11 cellular contexts compared by ENCODE assay signal in the genomic region with DNA sequence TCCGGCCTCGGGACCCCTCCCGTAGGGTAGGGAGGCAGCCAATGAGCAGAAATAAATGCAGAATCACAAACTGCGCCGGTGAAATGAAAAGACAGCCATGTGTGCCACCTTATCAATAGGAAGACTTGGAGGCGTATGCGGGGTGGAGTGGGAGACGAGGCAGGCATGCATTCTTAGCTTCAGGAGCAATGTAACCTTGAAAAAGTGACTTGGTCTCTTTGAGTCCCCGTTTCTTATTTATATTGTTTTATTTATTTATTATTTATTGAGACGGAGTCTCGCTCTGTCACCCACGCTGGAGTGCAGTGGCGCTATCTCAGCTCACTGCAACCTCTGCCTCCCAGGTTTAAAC. TPM values are rescaled to one million over a fixed set of nuclear protein-coding genes. Genes with fewer than 3 reads are reported as not detected.
DNase-seq lines count a peak whose midpoint lies in the region; ATAC-seq and TF ChIP-seq lines count a peak whose summit lies in the region.
"Had no signal": no experiment of that assay in that cellular context is flagged by ENCODE, and none has a peak within 500 bp of the region (broad histone marks: within the 10 kb centered on the region; RNA-seq: fewer than 3 reads in every experiment).

No MANE protein-coding gene starts in this region.

- peaks cover 0 to 2% of the 10 kb centered on the region in 2 experiments; a peak in 1 of 4 replicates for H3K4me1 ChIP-seq in SK-N-SH (ENCODE audit: control insufficient read depth in 1 of 2, insufficient read depth in 2 of 2, low read depth in 1 of 2, low read length in 1 of 2)
- H3K4me1 ChIP-seq in SJCRH30 = peaks cover 38% of the 10 kb centered on the region
- H3K4me1 ChIP-seq in fibroblast of lung (ENCODE audit: control insufficient read depth, extremely low read depth, insufficient read depth, low read length) = no peaks in the 10 kb centered on the region
- H3K4me1 ChIP-seq in prostate gland (replicated peaks) = no peaks in the 10 kb centered on the region

- peak overlapping the region; percentile 49 to 62 for H3K4me3 ChIP-seq in SK-N-SH (ENCODE audit: low read depth in 2 of 2, low read length in 1 of 2)
- no peak overlapping the region; the same call in 1 of the 2 replicates for H3K4me3 ChIP-seq in SJCRH30
- peak overlapping the region in 1 of 4 experiments; percentile 59 for H3K4me3 ChIP-seq in fibroblast of lung (replicated peaks in 1 of 4; ENCODE audit: control extremely low read depth in 1 of 4, insufficient read depth in 1 of 4, low read depth in 3 of 4, low read length in 4 of 4)
- H3K4me3 ChIP-seq in prostate gland = peak overlapping the region in 1 of 2 donors; percentile 30

- H3K36me3 ChIP-seq in SK-N-SH (replicated peaks in 1 of 2; ENCODE audit: control insufficient read depth in 1 of 2, insufficient read depth in 2 of 2, low read length in 1 of 2) (no peaks in the 10 kb centered on the region), SJCRH30 (no peaks in the 10 kb centered on the region), fibroblast of lung (ENCODE audit: control insufficient read depth, insufficient read depth, low read length) (peaks cover 9% of the 10 kb centered on the region), prostate gland (no peaks in the 10 kb centered on the region)

- 44% methylated on average over 13 of the region's 13 CpGs for WGBS in SK-N-SH (ENCODE audit: low lambda C conversion rate)
- 24% methylated on average over 13 of the region's 13 CpGs for WGBS in prostate gland

- H3K36me3 Mint-ChIP-seq in stimulated activated effector memory CD8-positive, alpha-beta T cell treated with anti-CD3 and anti-CD28 coated beads, Interleukin-12 subunit alpha, Interleukin-12 subunit beta, amount 100 ng/mL, for 72 hours = peaks cover 14% of the 10 kb centered on the region

- no peak overlapping the region for H3K27ac ChIP-seq in SK-N-SH (ENCODE audit: low read depth in 2 of 2, low read length in 1 of 2)
- peak overlapping the region; percentile 73 for H3K27ac ChIP-seq in SJCRH30
- no peak overlapping the region for H3K27ac ChIP-seq in fibroblast of lung (ENCODE audit: insufficient read depth, low read length)
- H3K27ac ChIP-seq in prostate gland = no peak overlapping the region

- CTCF ChIA-PET in SK-N-SH (lab: Yijun Ruan, JAX) = interaction anchor here (0.6 to 3.8 kb wide), 52 partner anchors 10 to 773 kb away, joined by 3 to 162 read pairs (median 4); a partner anchor contains a TSS

- POLR2A ChIA-PET in SK-N-SH (lab: Yijun Ruan, JAX) = interaction anchor here (0.7 to 1.7 kb wide), 7 partner anchors 13 to 97 kb away, joined by 3 to 12 read pairs (median 8); a partner anchor contains a TSS

- intact Hi-C loops in prostate gland (cut with DNase I) = loop anchor here (2.0 to 10.0 kb wide), 2 partner anchors 37 to 219 kb away; a partner anchor contains a TSS

- peaks cover 5% of the 10 kb centered on the region for H3F3A ChIP-seq in SK-N-SH (replicated peaks; ENCODE audit: insufficient read depth)

- H3K79me2 ChIP-seq in SK-N-SH (ENCODE audit: insufficient read depth) (no peaks in the 10 kb centered on the region), fibroblast of lung (ENCODE audit: control insufficient read depth, insufficient read depth, low read length) (no peaks in the 10 kb centered on the region)

- DNase-seq in SK-N-SH (no peak), SJCRH30 (no peak), fibroblast of lung (ENCODE audit: low read depth in 2 of 2) (no peak), KBM-7 (no peak), prostate gland (ENCODE audit: low spot score) (no peak)
- DNase-seq in stimulated activated effector memory CD8-positive, alpha-beta T cell treated with anti-CD3 and anti-CD28 coated beads, Interleukin-12 subunit alpha, Interleukin-12 subunit beta, amount 100 ng/mL, for 72 hours (ENCODE audit: low spot score in 2 of 2) = no peak

- TF ChIP-seq RAD21 in SK-N-SH (IDR thresholded peaks at IDR 0.05; ENCODE audit: low read length) = no peak

- no peak overlapping the region for H3K9ac ChIP-seq in SK-N-SH
- H3K9ac ChIP-seq in fibroblast of lung (ENCODE audit: insufficient read depth, low read length) = no peak overlapping the region

- H3K9me3 ChIP-seq in SK-N-SH (no peaks in the 10 kb centered on the region), SJCRH30 (replicated peaks) (no peaks in the 10 kb centered on the region), fibroblast of lung (ENCODE audit: control insufficient read depth, insufficient read depth, low read depth, low read length) (no peaks in the 10 kb centered on the region), prostate gland (no peaks in the 10 kb centered on the region)

- H3K27ac Mint-ChIP-seq in stimulated activated effector memory CD8-positive, alpha-beta T cell treated with anti-CD3 and anti-CD28 coated beads, Interleukin-12 subunit alpha, Interleukin-12 subunit beta, amount 100 ng/mL, for 72 hours = peak overlapping the region; percentile 90

- in situ Hi-C loops in KBM-7 (cut with MboI; ENCODE audit: low pct_unique_long_range_greater_than_20kb, low sequenced_read_pairs) = no loop called here

- no peaks in the 10 kb centered on the region for H3K9me2 ChIP-seq in SK-N-SH

- no peak for TF ChIP-seq CTCF in SK-N-SH (IDR thresholded peaks at IDR 0.05)
- TF ChIP-seq CTCF in fibroblast of lung (conservative IDR thresholded peaks at IDR 0.05 in 1 of 2, IDR thresholded peaks at IDR 0.05 in 1 of 2; ENCODE audit: low read depth in 1 of 2, low read length in 2 of 2) = no peak
- TF ChIP-seq CTCF in prostate gland (IDR thresholded peaks at IDR 0.05) = no peak

- TF ChIP-seq EP300 in SK-N-SH (IDR thresholded peaks at IDR 0.05; ENCODE audit: borderline replicate concordance in 1 of 2, low read depth in 1 of 2, low read length in 1 of 2) = no peak

- H3K27me3 ChIP-seq in SK-N-SH (ENCODE audit: insufficient read depth) = no peaks in the 10 kb centered on the region
- no peaks in the 10 kb centered on the region for H3K27me3 ChIP-seq in SJCRH30
- no peaks in the 10 kb centered on the region for H3K27me3 ChIP-seq in fibroblast of lung (ENCODE audit: control insufficient read depth, insufficient read depth, low read length)
- no peaks in the 10 kb centered on the region for H3K27me3 ChIP-seq in prostate gland (replicated peaks; ENCODE audit: insufficient read depth)

- no peak for ATAC-seq in SK-N-SH treated with all-trans-retinoic acid at 6 μM for 48 hours
- ATAC-seq in stimulated activated effector memory CD8-positive, alpha-beta T cell treated with anti-CD3 and anti-CD28 coated beads, Interleukin-12 subunit alpha, Interleukin-12 subunit beta, amount 100 ng/mL, for 72 hours = no peak
- no peak for ATAC-seq in HG02798 (IDR thresholded peaks at IDR 0.05; ENCODE audit: poor library complexity, unreplicated experiment)

- H4K20me1 ChIP-seq in SK-N-SH (ENCODE audit: insufficient read depth) (no peaks in the 10 kb centered on the region), fibroblast of lung (ENCODE audit: control insufficient read depth, extremely low read depth, insufficient read depth, low read length) (no peaks in the 10 kb centered on the region)

- H3K4me2 ChIP-seq in SK-N-SH = peak overlapping the region; percentile 70; the same call in 1 of the 2 replicates
- H3K4me2 ChIP-seq in fibroblast of lung (ENCODE audit: extremely low read depth, insufficient read depth, low read length) = peak overlapping the region; percentile 51

- peak overlapping the region; percentile 75 for H3K4me3 Mint-ChIP-seq in stimulated activated effector memory CD8-positive, alpha-beta T cell treated with anti-CD3 and anti-CD28 coated beads, Interleukin-12 subunit alpha, Interleukin-12 subunit beta, amount 100 ng/mL, for 72 hours

- TF ChIP-seq POLR2A in prostate gland (IDR thresholded peaks at IDR 0.05) = no peak

- H3K9me3 Mint-ChIP-seq in stimulated activated effector memory CD8-positive, alpha-beta T cell treated with anti-CD3 and anti-CD28 coated beads, Interleukin-12 subunit alpha, Interleukin-12 subunit beta, amount 100 ng/mL, for 72 hours = no peaks in the 10 kb centered on the region

- H3K4me1 Mint-ChIP-seq in stimulated activated effector memory CD8-positive, alpha-beta T cell treated with anti-CD3 and anti-CD28 coated beads, Interleukin-12 subunit alpha, Interleukin-12 subunit beta, amount 100 ng/mL, for 72 hours = peaks cover 28% of the 10 kb centered on the region

- H2AFZ ChIP-seq in SK-N-SH (ENCODE audit: low read depth) (peak overlapping the region; percentile 75; the same call in 1 of the 2 replicates), fibroblast of lung (ENCODE audit: low read length) (no peak overlapping the region)

RNA-seq across cellular contexts. Expression of a gene that starts 16.0 kb away (rescaled TPM):
- 2.6 and 4.9 TPM in 2 replicates for polyA plus RNA-seq in SK-N-SH (2012; rRNA removed)
- polyA plus RNA-seq in SK-N-SH (2012; cell fraction: cytosol; rRNA removed) = 2.4 and 4.2 TPM in 2 replicates
- 22.1 and 22.8 TPM in 2 replicates for polyA plus RNA-seq in SK-N-SH (2012; cell fraction: nucleus; rRNA removed)
- total RNA-seq in SJCRH30 (2014; rRNA removed; shearing (Covaris generic)) = 3.1 and 3.8 TPM in 2 replicates
- total RNA-seq in fibroblast of lung = 19.3 and 19.7 TPM in 2 replicates
- polyA plus RNA-seq in fibroblast of lung = 2.1 and 3.0 TPM in 2 replicates
- 20.2 and 42.7 TPM in 2 replicates for polyA plus RNA-seq in fibroblast of lung (2012)
- 8.9 and 28.3 TPM in 2 replicates for polyA minus RNA-seq in fibroblast of lung (ENCODE audit: low replicate concordance)
- total RNA-seq in prostate gland = 1 to 10 TPM; 5.6 to 8.6 TPM

RNA-seq across cellular contexts. Expression of a gene that starts 19.2 kb away (rescaled TPM):
- polyA plus RNA-seq in SK-N-SH (2012; rRNA removed) = 84.4 and 89.9 TPM in 2 replicates
- polyA plus RNA-seq in SK-N-SH (2012; cell fraction: cytosol; rRNA removed) = 51.1 and 68.5 TPM in 2 replicates
- polyA plus RNA-seq in SK-N-SH (2012; cell fraction: nucleus; rRNA removed) = 132 and 194 TPM in 2 replicates
- total RNA-seq in SJCRH30 (2014; rRNA removed; shearing (Covaris generic)) = 22.1 and 25.9 TPM in 2 replicates
- 12.1 and 18.2 TPM in 2 replicates for total RNA-seq in fibroblast of lung
- polyA plus RNA-seq in fibroblast of lung = 18.3 and 19.3 TPM in 2 replicates
- polyA plus RNA-seq in fibroblast of lung (2012) = 36.3 and 47.2 TPM in 2 replicates
- 15.7 and 40.5 TPM in 2 replicates for polyA minus RNA-seq in fibroblast of lung (ENCODE audit: low replicate concordance)
- total RNA-seq in prostate gland = 10 to 100 TPM; 10.8 to 19.8 TPM

RNA-seq across cellular contexts. Expression of a gene that starts 27.8 kb away (rescaled TPM):
- polyA plus RNA-seq in SK-N-SH (2012; rRNA removed) = 0.73 and 1.6 TPM in 2 replicates
- polyA plus RNA-seq in SK-N-SH (2012; cell fraction: cytosol; rRNA removed) = 0.58 and 1.1 TPM in 2 replicates
- polyA plus RNA-seq in SK-N-SH (2012; cell fraction: nucleus; rRNA removed) = 3.7 and 4.2 TPM in 2 replicates
- total RNA-seq in SJCRH30 (2014; rRNA removed; shearing (Covaris generic)) = 2.9 and 3.6 TPM in 2 replicates
- total RNA-seq in fibroblast of lung = 0.77 and 1.3 TPM in 2 replicates
- 0.49 and 0.86 TPM in 2 replicates for polyA plus RNA-seq in fibroblast of lung
- 3.0 and 4.4 TPM in 2 replicates for polyA plus RNA-seq in fibroblast of lung (2012)
- polyA minus RNA-seq in fibroblast of lung (ENCODE audit: low replicate concordance) = 1.1 and 1.5 TPM in 2 replicates
- 10 to 100 TPM; 10.9 to 66.4 TPM for total RNA-seq in prostate gland

RNA-seq across cellular contexts. Expression of a gene that starts 32.7 kb away (rescaled TPM):
- 0.20 and 0.28 TPM in 2 replicates for polyA plus RNA-seq in SK-N-SH (2012; rRNA removed)
- polyA plus RNA-seq in SK-N-SH (2012; cell fraction: cytosol; rRNA removed) = 0.10 and 0.17 TPM in 2 replicates
- 2.1 and 3.0 TPM in 2 replicates for polyA plus RNA-seq in SK-N-SH (2012; cell fraction: nucleus; rRNA removed)
- 6.8 and 6.9 TPM in 2 replicates for total RNA-seq in SJCRH30 (2014; rRNA removed; shearing (Covaris generic))
- total RNA-seq in fibroblast of lung = not detected in 2 replicates
- not detected in 2 replicates for polyA plus RNA-seq in fibroblast of lung
- not detected in 2 replicates for polyA plus RNA-seq in fibroblast of lung (2012)
- polyA minus RNA-seq in fibroblast of lung (ENCODE audit: low replicate concordance) = not detected in 2 replicates
- not detected for total RNA-seq in prostate gland
- total RNA-seq: A172, subcutaneous adipose tissue had no signal

RNA-seq across cellular contexts. Expression of a gene that starts 39.7 kb away (rescaled TPM):
- polyA plus RNA-seq in SK-N-SH (2012; rRNA removed) = not detected in 2 replicates
- polyA plus RNA-seq in SK-N-SH (2012; cell fraction: cytosol; rRNA removed) = not detected in 2 replicates
- polyA plus RNA-seq in SK-N-SH (2012; cell fraction: nucleus; rRNA removed) = 0.27 and 0.29 TPM in 2 replicates
- total RNA-seq in SJCRH30 (2014; rRNA removed; shearing (Covaris generic)) = not detected in 2 replicates
- not detected in 2 replicates for total RNA-seq in fibroblast of lung
- not detected in 2 replicates for polyA plus RNA-seq in fibroblast of lung
- polyA plus RNA-seq in fibroblast of lung (2012) = not detected in 2 replicates
- polyA minus RNA-seq in fibroblast of lung (ENCODE audit: low replicate concordance) = not detected in 2 replicates
- total RNA-seq in prostate gland = not detected
- total RNA-seq: A172, M059J, subcutaneous adipose tissue had no signal
